22 cellular contexts compared by ENCODE assay signal in genomic region chr1:201730611-201731010, GRCh38.
A peak's percentile ranks its signal among the peaks of the same experiment; 100 is the strongest.
DNase-seq lines count a peak whose midpoint lies in the region; ATAC-seq and TF ChIP-seq lines count a peak whose summit lies in the region.
"Had no signal": no experiment of that assay in that cellular context is flagged by ENCODE, and none has a peak within 500 bp of the region (broad histone marks: within the 10 kb centered on the region; RNA-seq: fewer than 3 reads in every experiment).

No MANE protein-coding gene starts in this region.

- peak overlapping the region; percentile 46 for H3K27ac ChIP-seq in WERI-Rb-1
- H3K27ac ChIP-seq: hepatocyte, right lobe of liver had no signal

- H3K4me3 ChIP-seq in WERI-Rb-1 (ENCODE audit: low read depth, low read length): no peak overlapping the region
- H3K4me3 ChIP-seq: hepatocyte, right lobe of liver, tibial nerve had no signal

- no peak for ATAC-seq in HG03280 (IDR thresholded peaks at IDR 0.05; ENCODE audit: unreplicated experiment)
- ATAC-seq: right lobe of liver had no signal

- TF ChIP-seq CTCF in WERI-Rb-1 (IDR thresholded peaks at IDR 0.05; ENCODE audit: low read depth, low read length): no peak

- no peaks in the 10 kb centered on the region for H3K9me3 ChIP-seq in WERI-Rb-1 (ENCODE audit: severe bottlenecking)
- H3K9me3 ChIP-seq: right lobe of liver, tibial nerve had no signal

- peaks cover 3% of the 10 kb centered on the region; the same call in 1 of the 2 replicates for H3K36me3 ChIP-seq in WERI-Rb-1
- H3K36me3 ChIP-seq: right lobe of liver, tibial nerve had no signal

- H3K27me3 ChIP-seq in WERI-Rb-1 (ENCODE audit: insufficient read depth, low read depth, severe bottlenecking): no peaks in the 10 kb centered on the region
- H3K27me3 ChIP-seq: hepatocyte, right lobe of liver, tibial nerve had no signal

- DNase-seq in WERI-Rb-1 (no peak), foreskin melanocyte (peak; percentile 73), midbrain (lab: John Stamatoyannopoulos, UW) (peak; percentile 82), superior temporal gyrus (ENCODE audit: extremely low spot score) (peak; percentile 84), NCI-H187 treated with DMSO at 0.1 percent for 48 hours (lab: John Stamatoyannopoulos, UW) (no peak), NCI-H748 treated with DMSO at 0.1 percent for 48 hours (lab: John Stamatoyannopoulos, UW) (no peak)
- DNase-seq: activated CD4-positive, alpha-beta T cell treated with anti-CD3 and anti-CD28 coated beads, Interleukin-2, amount 10 ng/mL, durations not matched to agents 24 days and 14 days; AML-193; EL; Karpas-422; kidney; NCI-H1048; NCI-H2081 treated with DMSO at 0.1 percent for 48 hours; NCI-H446 treated with DMSO at 0.1 percent for 48 hours; NK-92 treated with Interleukin-12 subunit alpha and Interleukin-12 subunit beta, amount 100 ng/mL, for 24 hours; right lobe of liver; RPMI8226; stimulated activated naive CD4-positive, alpha-beta T cell; SW 1271 had no signal

Comparison
In these comparisons a context has a peak if more than half of its experiments do, and no peak if none do; other contexts are left out.
1. DNase-seq: peak in foreskin melanocyte (single experiment), midbrain (single experiment) and superior temporal gyrus (single experiment); none in WERI-Rb-1 (single experiment), NCI-H187 treated with DMSO at 0.1 percent for 48 hours (single experiment) and NCI-H748 treated with DMSO at 0.1 percent for 48 hours (single experiment).